In the genomic region with DNA sequence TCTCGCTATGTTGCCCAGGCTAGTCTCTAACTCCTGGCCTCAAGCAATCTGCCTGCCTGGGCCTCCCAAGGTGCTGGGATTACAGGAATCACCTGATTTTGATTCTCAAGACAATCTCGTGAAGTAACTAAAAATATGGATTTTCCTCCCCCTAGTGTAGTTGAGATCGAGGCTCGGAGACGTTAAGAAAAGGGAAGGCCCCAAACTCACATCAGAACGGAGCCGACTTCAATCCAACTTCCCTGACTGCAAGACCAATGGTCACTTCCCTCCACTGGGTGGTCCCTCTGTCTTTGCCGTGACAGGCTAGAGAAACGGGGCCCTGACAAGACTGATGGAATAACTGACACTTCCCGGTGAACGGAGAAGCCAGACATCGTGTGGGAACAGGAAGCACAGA, we compare ENCODE assay signal across 20 cellular contexts. TPM values are rescaled to one million over a fixed set of nuclear protein-coding genes. Genes with fewer than 3 reads are reported as not detected.
"Had no signal": no experiment of that assay in that cellular context is flagged by ENCODE, and none has a peak within 500 bp of the region (broad histone marks: within the 10 kb centered on the region; RNA-seq: fewer than 3 reads in every experiment).

No MANE protein-coding gene starts in this region.

- DNase-seq: activated CD4-positive, alpha-beta T cell treated with anti-CD3 and anti-CD28 coated beads, Interleukin-2, amount 50 U/mL, for 1 hour; activated CD8-positive, alpha-beta memory T cell treated with anti-CD3 and anti-CD28 coated beads for 24 hours; activated naive CD4-positive, alpha-beta T cell treated with Interleukin-2 at 50 U/mL for 16 hours; activated naive CD8-positive, alpha-beta T cell treated with anti-CD3 and anti-CD28 coated beads, Interleukin-2, amount 50 U/mL, for 24 hours; aorta; effector CD8-positive, alpha-beta T cell; foreskin keratinocyte; kidney glomerular epithelial cell; left ventricle myocardium superior; mucosa of descending colon; naive thymus-derived CD8-positive, alpha-beta T cell; posterior cingulate gyrus; retina; thyroid gland had no signal

- H3K9me3 Mint-ChIP-seq: activated naive CD8-positive, alpha-beta T cell treated with anti-CD3 and anti-CD28 coated beads, Interleukin-2, amount 50 U/mL, for 24 hours; memory B cell; naive thymus-derived CD8-positive, alpha-beta T cell; stimulated activated effector memory CD8-positive, alpha-beta T cell treated with anti-CD3 and anti-CD28 coated beads, Interleukin-12 subunit alpha, Interleukin-12 subunit beta, amount 100 ng/mL, for 72 hours had no signal

- FAIRE-seq: endothelial cell of umbilical vein, TTC549 had no signal

- H3K4me1 Mint-ChIP-seq: activated naive CD8-positive, alpha-beta T cell treated with anti-CD3 and anti-CD28 coated beads, Interleukin-2, amount 50 U/mL, for 24 hours; memory B cell; naive thymus-derived CD8-positive, alpha-beta T cell had no signal

- ATAC-seq: activated CD4-positive, CD25-positive, alpha-beta regulatory T cell treated with anti-CD3 and anti-CD28 coated beads, Interleukin-2, amount 50 U/mL, for 24 hours; activated naive CD8-positive, alpha-beta T cell treated with anti-CD3 and anti-CD28 coated beads, Interleukin-2, amount 50 U/mL, for 24 hours; left ventricle myocardium superior; mucosa of descending colon; naive thymus-derived CD8-positive, alpha-beta T cell; stimulated activated effector memory CD8-positive, alpha-beta T cell treated with anti-CD3 and anti-CD28 coated beads, Interleukin-12 subunit alpha, Interleukin-12 subunit beta, amount 100 ng/mL, for 72 hours had no signal

- H3K27ac Mint-ChIP-seq: activated naive CD8-positive, alpha-beta T cell treated with anti-CD3 and anti-CD28 coated beads, Interleukin-2, amount 50 U/mL, for 24 hours; memory B cell; naive thymus-derived CD8-positive, alpha-beta T cell; stimulated activated effector memory CD8-positive, alpha-beta T cell treated with anti-CD3 and anti-CD28 coated beads, Interleukin-12 subunit alpha, Interleukin-12 subunit beta, amount 100 ng/mL, for 72 hours had no signal

- H3K4me3 Mint-ChIP-seq: activated naive CD8-positive, alpha-beta T cell treated with anti-CD3 and anti-CD28 coated beads, Interleukin-2, amount 50 U/mL, for 24 hours; memory B cell; naive thymus-derived CD8-positive, alpha-beta T cell; stimulated activated effector memory CD8-positive, alpha-beta T cell treated with anti-CD3 and anti-CD28 coated beads, Interleukin-12 subunit alpha, Interleukin-12 subunit beta, amount 100 ng/mL, for 72 hours had no signal

- H3K27me3 Mint-ChIP-seq: activated naive CD8-positive, alpha-beta T cell treated with anti-CD3 and anti-CD28 coated beads, Interleukin-2, amount 50 U/mL, for 24 hours; memory B cell; naive thymus-derived CD8-positive, alpha-beta T cell had no signal

RNA-seq across cellular contexts. Expression of a gene that starts 28.3 kb away (rescaled TPM):
- polyA plus RNA-seq: aorta; endothelial cell of umbilical vein; foreskin keratinocyte; naive thymus-derived CD8-positive, alpha-beta T cell; urinary bladder had no signal
